9 cellular contexts compared by ENCODE assay signal in the genomic region with DNA sequence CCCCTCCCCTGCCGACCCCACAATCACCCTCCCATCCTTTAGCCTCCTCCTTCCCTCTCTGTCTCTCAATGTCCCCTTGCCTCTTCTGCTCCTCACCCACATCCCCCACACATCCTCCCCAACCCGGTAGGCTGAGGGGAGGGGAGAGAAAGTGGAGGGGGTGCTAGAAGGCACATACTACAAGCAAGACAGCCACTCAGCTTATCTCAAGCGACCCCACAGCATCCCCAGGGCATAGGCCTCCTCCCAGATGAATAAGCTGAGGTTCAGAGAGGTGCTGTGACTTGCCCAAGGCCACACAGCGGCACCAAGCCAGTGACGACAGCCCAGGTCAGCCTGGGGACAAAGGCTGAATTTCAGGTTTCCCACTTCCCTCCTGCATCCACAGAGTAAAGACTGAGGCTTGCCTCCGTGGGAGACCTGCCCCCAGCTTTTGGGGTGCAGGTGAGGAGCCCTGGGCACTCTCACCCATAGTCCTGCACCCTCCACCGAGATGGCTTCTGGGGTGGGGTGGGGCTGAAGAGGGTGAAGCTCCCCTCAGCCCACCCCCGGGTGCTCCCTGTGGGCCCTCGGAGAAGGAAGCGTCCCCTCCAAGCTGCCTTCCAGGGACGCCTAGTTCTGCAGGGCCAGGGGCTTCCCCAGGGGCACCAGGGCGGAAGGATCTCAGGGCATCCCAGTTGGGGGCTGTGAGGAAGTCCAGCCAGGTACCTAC. TPM values are rescaled to one million over a fixed set of nuclear protein-coding genes. Genes with fewer than 3 reads are reported as not detected.
A peak's percentile ranks its signal among the peaks of the same experiment; 100 is the strongest.
DNase-seq lines count a peak whose midpoint lies in the region; ATAC-seq, FAIRE-seq and TF ChIP-seq lines count a peak whose summit lies in the region.
"Had no signal": no experiment of that assay in that cellular context is flagged by ENCODE, and none has a peak within 500 bp of the region (broad histone marks: within the 10 kb centered on the region; RNA-seq: fewer than 3 reads in every experiment).

No MANE protein-coding gene starts in this region.

- no peak overlapping the region for H3K9ac ChIP-seq in iPS-20b (ENCODE audit: low read depth, low read length)

- DNase-seq in A549 (ENCODE audit: low read depth in 1 of 2, low spot score in 1 of 2) (no peak), vagina (ENCODE audit: extremely low spot score in 2 of 2) (no peak), NCI-H526 treated with DMSO at 0.1 percent for 48 hours (lab: John Stamatoyannopoulos, UW) (no peak), NCI-H524 treated with DMSO at 0.1 percent for 48 hours (lab: John Stamatoyannopoulos, UW) (no peak), head of caudate nucleus (no peak)

- CTCF ChIA-PET in A549 (lab: Yijun Ruan, JAX): interaction anchor here (0.6 to 4.9 kb wide), 6 partner anchors 17 to 288 kb away, joined by 3 to 42 read pairs (median 4); no protein-coding TSS in a partner anchor

- no peaks in the 10 kb centered on the region for H3K9me3 ChIP-seq in A549
- no peaks in the 10 kb centered on the region for H3K9me3 ChIP-seq in iPS-20b (ENCODE audit: insufficient read depth, low read depth, low read length)
- no peaks in the 10 kb centered on the region for H3K9me3 ChIP-seq in vagina

- H3K36me3 ChIP-seq in iPS-20b (ENCODE audit: insufficient read depth, low read depth, low read length) (no peaks in the 10 kb centered on the region), vagina (no peaks in the 10 kb centered on the region)
- H3K36me3 ChIP-seq: cardiac muscle cell had no signal

- H3K4me3 ChIP-seq in A549: no peak overlapping the region
- peak overlapping the region; percentile 41; the same call in 1 of the 2 replicates for H3K4me3 ChIP-seq in iPS-20b (ENCODE audit: low read length)
- peak overlapping the region; percentile 35 to 38 for H3K4me3 ChIP-seq in vagina
- H3K4me3 ChIP-seq: cardiac muscle cell had no signal

- H3K9me3 Mint-ChIP-seq in T-helper 1 cell treated with Interleukin-12 subunit alpha and Interleukin-12 subunit beta and Interleukin-4 antibody, amounts not matched to agents 30 μg/mL and 1 μg/mL, for 36 hours: no peaks in the 10 kb centered on the region

- no peaks in the 10 kb centered on the region for H3K27me3 Mint-ChIP-seq in T-helper 1 cell treated with Interleukin-12 subunit alpha and Interleukin-12 subunit beta and Interleukin-4 antibody, amounts not matched to agents 30 μg/mL and 1 μg/mL, for 36 hours (ENCODE audit: low read depth)

- peaks cover 40% of the 10 kb centered on the region for H3K36me3 Mint-ChIP-seq in T-helper 1 cell treated with Interleukin-12 subunit alpha and Interleukin-12 subunit beta and Interleukin-4 antibody, amounts not matched to agents 30 μg/mL and 1 μg/mL, for 36 hours (ENCODE audit: low read depth)

- TF ChIP-seq EP300 in A549 (IDR thresholded peaks at IDR 0.05): no peak

- H3K4me1 ChIP-seq in A549: peaks cover 3% of the 10 kb centered on the region; the same call in 1 of the 3 replicates
- H3K4me1 ChIP-seq in iPS-20b (ENCODE audit: insufficient read depth, low read length): no peaks in the 10 kb centered on the region
- H3K4me1 ChIP-seq in vagina: no peaks in the 10 kb centered on the region

- TF ChIP-seq RAD21 in A549 (conservative IDR thresholded peaks at IDR 0.05 in 1 of 2, IDR thresholded peaks at IDR 0.05 in 1 of 2): no peak

- no peak overlapping the region for H3K27ac ChIP-seq in A549
- no peak overlapping the region for H3K27ac ChIP-seq in iPS-20b (ENCODE audit: low read length)
- peak overlapping the region; percentile 13 for H3K27ac ChIP-seq in vagina
- H3K27ac ChIP-seq: cardiac muscle cell had no signal

- TF ChIP-seq CTCF in A549 (IDR thresholded peaks at IDR 0.05): no peak
- TF ChIP-seq CTCF in vagina (IDR thresholded peaks at IDR 0.05): no peak

- WGBS in A549 (ENCODE audit: missing lambda C conversion rate): 74% methylated on average over 8 of the region's 12 CpGs

- intact Hi-C loops in vagina (cut with DNase I): no loop called here
- intact Hi-C loops in head of caudate nucleus (cut with DNase I): no loop called here

- peaks cover 41% of the 10 kb centered on the region for H3K4me1 Mint-ChIP-seq in T-helper 1 cell treated with Interleukin-12 subunit alpha and Interleukin-12 subunit beta and Interleukin-4 antibody, amounts not matched to agents 30 μg/mL and 1 μg/mL, for 36 hours (ENCODE audit: low read depth)

- H3K27me3 ChIP-seq in iPS-20b (ENCODE audit: insufficient read depth, low read length): no peaks in the 10 kb centered on the region
- H3K27me3 ChIP-seq in vagina: no peaks in the 10 kb centered on the region
- H3K27me3 ChIP-seq: cardiac muscle cell had no signal

- ATAC-seq in A549 (no peak), GM21381 (IDR thresholded peaks at IDR 0.05; ENCODE audit: unreplicated experiment) (peak; percentile 0)

- peak overlapping the region; percentile 100 for H3K4me3 Mint-ChIP-seq in T-helper 1 cell treated with Interleukin-12 subunit alpha and Interleukin-12 subunit beta and Interleukin-4 antibody, amounts not matched to agents 30 μg/mL and 1 μg/mL, for 36 hours

- no peak for TF ChIP-seq POLR2A in A549 (IDR thresholded peaks at IDR 0.05; ENCODE audit: low read length)
- no peak for TF ChIP-seq POLR2A in vagina (IDR thresholded peaks at IDR 0.05)

- no peak for FAIRE-seq in A549 (lab: Jason Lieb, UNC)

- peak overlapping the region; percentile 89 for H3K27ac Mint-ChIP-seq in T-helper 1 cell treated with Interleukin-12 subunit alpha and Interleukin-12 subunit beta and Interleukin-4 antibody, amounts not matched to agents 30 μg/mL and 1 μg/mL, for 36 hours

- POLR2A ChIA-PET in A549 (lab: Yijun Ruan, JAX): no interaction called here

- H3K4me2 ChIP-seq in A549: no peak overlapping the region

TF ChIP-seq in A549, 52 proteins besides CTCF, POLR2A, EP300 and RAD21:
- TF ChIP-seq ZNF302 (CRISPR knock-in tag; IDR thresholded peaks at IDR 0.05) (no peak), ZFP36 (IDR thresholded peaks at IDR 0.05; ENCODE audit: borderline replicate concordance, partially characterized antibody) (peak; percentile 38), ZSCAN20 (CRISPR knock-in tag; IDR thresholded peaks at IDR 0.05) (no peak), FOSB (CRISPR knock-in tag; IDR thresholded peaks at IDR 0.05) (no peak)
TF ChIP-seq in A549: peak in this region for 1.

RNA-seq across cellular contexts. Expression of a gene that starts 0.5 kb away (rescaled TPM):
- polyA plus RNA-seq in A549 (2011; rRNA removed) (0.12 TPM in 1 of 2 replicates, not detected in the other), A549 (2017; fragmentation: RNase III; extraction: RNeasy Plus Mini Kit Qiagen cat#74134 plus additional on column Dnase treatment) (0.05 to 0.07 TPM (median 0.05 TPM) in 3 replicates)
- polyA plus RNA-seq in A549 (2012; cell fraction: cytosol; rRNA removed): 0.12 and 0.16 TPM in 2 replicates
- polyA plus RNA-seq in A549 (2012; cell fraction: nucleus; rRNA removed): 0.17 and 0.22 TPM in 2 replicates
- polyA minus RNA-seq in A549 (2011; rRNA and poly(A)+ RNA removed): not detected in 2 replicates
- total RNA-seq in vagina: 15.7 TPM

RNA-seq across cellular contexts. Expression of a gene that starts 31.3 kb away (rescaled TPM):
- polyA plus RNA-seq in A549 (2011; rRNA removed) (not detected in 2 replicates), A549 (2017; fragmentation: RNase III; extraction: RNeasy Plus Mini Kit Qiagen cat#74134 plus additional on column Dnase treatment) (not detected in 3 replicates)
- not detected in 2 replicates for polyA plus RNA-seq in A549 (2012; cell fraction: cytosol; rRNA removed)
- 0.07 TPM in 1 of 2 replicates, not detected in the other for polyA plus RNA-seq in A549 (2012; cell fraction: nucleus; rRNA removed)
- not detected in 2 replicates for polyA minus RNA-seq in A549 (2011; rRNA and poly(A)+ RNA removed)
- total RNA-seq in vagina: not detected
- polyA plus RNA-seq: cardiac muscle cell had no signal

RNA-seq across cellular contexts. Expression of a gene that starts 38.8 kb away (rescaled TPM):
- 0.03 and 0.05 TPM in 2 replicates for polyA plus RNA-seq in A549 (2011; rRNA removed)
- 0.09 and 0.16 TPM in 2 replicates for polyA plus RNA-seq in A549 (2012; cell fraction: cytosol; rRNA removed)
- 0.24 and 0.32 TPM in 2 replicates for polyA plus RNA-seq in A549 (2012; cell fraction: nucleus; rRNA removed)
- polyA plus RNA-seq in A549 (2017; fragmentation: RNase III; extraction: RNeasy Plus Mini Kit Qiagen cat#74134 plus additional on column Dnase treatment): 0.10 to 0.24 TPM (median 0.15 TPM) in 3 replicates
- 0.04 TPM in 1 of 2 replicates, not detected in the other for polyA minus RNA-seq in A549 (2011; rRNA and poly(A)+ RNA removed)
- 16.2 TPM for total RNA-seq in vagina
- total RNA-seq: cardiac muscle cell had no signal
- polyA plus RNA-seq: cardiac muscle cell had no signal

RNA-seq across cellular contexts. Expression of a gene that starts 55.5 kb away (rescaled TPM):
- 18.6 and 24.7 TPM in 2 replicates for polyA plus RNA-seq in A549 (2011; rRNA removed)
- polyA plus RNA-seq in A549 (2012; cell fraction: cytosol; rRNA removed): 14.8 and 26.9 TPM in 2 replicates
- 33.8 and 39.1 TPM in 2 replicates for polyA plus RNA-seq in A549 (2012; cell fraction: nucleus; rRNA removed)
- 17.6 to 26.7 TPM (median 24.5 TPM) in 3 replicates for polyA plus RNA-seq in A549 (2017; fragmentation: RNase III; extraction: RNeasy Plus Mini Kit Qiagen cat#74134 plus additional on column Dnase treatment)
- polyA minus RNA-seq in A549 (2011; rRNA and poly(A)+ RNA removed): 11.1 and 12.9 TPM in 2 replicates
- total RNA-seq in vagina: 4.9 TPM
